Comparison of ENCODE assay signal across 1 cellular context in the genomic region with DNA sequence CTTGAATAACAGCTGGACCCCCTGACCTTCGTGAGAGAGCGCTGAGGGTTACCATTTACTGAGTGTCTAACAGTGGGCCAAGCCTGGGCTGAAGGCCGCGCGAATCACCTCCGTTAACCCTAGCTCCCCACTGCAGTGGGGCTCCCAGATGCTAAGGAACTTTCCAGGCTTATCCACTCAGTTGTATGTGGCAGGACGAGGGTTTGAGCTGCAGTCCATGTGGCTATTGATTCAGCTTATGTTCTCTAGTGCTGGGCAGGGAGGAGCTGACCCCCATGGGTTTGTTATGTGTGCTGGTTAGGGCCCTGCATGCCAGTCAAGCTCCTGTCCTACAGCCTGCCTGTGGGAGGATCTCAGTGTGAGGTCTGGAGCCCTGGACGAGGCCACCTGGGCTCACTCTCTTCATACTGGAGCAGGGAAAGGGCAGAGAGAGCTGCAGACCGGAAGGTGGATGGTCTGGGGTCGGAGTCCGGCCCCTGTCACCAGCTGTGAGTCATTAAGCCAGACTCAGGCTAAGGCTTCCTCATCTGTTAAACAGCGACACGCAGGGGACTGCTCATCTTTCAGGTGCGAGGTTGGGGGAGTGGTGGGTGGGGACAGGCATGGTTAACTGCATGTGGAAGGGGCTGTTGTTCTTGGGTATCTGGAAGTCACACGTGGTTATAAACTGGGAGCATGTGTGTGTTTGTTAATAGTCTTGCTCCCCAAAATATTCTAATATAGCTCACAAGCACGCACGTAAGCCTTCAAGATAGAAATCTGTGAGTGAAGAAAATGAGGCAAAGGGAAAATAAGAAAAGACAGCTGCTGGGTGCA.
TF ChIP-seq lines count a peak whose summit lies in the region.

No MANE protein-coding gene starts in this region.

TF ChIP-seq in HepG2, 621 proteins besides CTCF, POLR2A, EP300 and RAD21 (continued from another document and continues in another):
- TF ChIP-seq, protein P1, sequence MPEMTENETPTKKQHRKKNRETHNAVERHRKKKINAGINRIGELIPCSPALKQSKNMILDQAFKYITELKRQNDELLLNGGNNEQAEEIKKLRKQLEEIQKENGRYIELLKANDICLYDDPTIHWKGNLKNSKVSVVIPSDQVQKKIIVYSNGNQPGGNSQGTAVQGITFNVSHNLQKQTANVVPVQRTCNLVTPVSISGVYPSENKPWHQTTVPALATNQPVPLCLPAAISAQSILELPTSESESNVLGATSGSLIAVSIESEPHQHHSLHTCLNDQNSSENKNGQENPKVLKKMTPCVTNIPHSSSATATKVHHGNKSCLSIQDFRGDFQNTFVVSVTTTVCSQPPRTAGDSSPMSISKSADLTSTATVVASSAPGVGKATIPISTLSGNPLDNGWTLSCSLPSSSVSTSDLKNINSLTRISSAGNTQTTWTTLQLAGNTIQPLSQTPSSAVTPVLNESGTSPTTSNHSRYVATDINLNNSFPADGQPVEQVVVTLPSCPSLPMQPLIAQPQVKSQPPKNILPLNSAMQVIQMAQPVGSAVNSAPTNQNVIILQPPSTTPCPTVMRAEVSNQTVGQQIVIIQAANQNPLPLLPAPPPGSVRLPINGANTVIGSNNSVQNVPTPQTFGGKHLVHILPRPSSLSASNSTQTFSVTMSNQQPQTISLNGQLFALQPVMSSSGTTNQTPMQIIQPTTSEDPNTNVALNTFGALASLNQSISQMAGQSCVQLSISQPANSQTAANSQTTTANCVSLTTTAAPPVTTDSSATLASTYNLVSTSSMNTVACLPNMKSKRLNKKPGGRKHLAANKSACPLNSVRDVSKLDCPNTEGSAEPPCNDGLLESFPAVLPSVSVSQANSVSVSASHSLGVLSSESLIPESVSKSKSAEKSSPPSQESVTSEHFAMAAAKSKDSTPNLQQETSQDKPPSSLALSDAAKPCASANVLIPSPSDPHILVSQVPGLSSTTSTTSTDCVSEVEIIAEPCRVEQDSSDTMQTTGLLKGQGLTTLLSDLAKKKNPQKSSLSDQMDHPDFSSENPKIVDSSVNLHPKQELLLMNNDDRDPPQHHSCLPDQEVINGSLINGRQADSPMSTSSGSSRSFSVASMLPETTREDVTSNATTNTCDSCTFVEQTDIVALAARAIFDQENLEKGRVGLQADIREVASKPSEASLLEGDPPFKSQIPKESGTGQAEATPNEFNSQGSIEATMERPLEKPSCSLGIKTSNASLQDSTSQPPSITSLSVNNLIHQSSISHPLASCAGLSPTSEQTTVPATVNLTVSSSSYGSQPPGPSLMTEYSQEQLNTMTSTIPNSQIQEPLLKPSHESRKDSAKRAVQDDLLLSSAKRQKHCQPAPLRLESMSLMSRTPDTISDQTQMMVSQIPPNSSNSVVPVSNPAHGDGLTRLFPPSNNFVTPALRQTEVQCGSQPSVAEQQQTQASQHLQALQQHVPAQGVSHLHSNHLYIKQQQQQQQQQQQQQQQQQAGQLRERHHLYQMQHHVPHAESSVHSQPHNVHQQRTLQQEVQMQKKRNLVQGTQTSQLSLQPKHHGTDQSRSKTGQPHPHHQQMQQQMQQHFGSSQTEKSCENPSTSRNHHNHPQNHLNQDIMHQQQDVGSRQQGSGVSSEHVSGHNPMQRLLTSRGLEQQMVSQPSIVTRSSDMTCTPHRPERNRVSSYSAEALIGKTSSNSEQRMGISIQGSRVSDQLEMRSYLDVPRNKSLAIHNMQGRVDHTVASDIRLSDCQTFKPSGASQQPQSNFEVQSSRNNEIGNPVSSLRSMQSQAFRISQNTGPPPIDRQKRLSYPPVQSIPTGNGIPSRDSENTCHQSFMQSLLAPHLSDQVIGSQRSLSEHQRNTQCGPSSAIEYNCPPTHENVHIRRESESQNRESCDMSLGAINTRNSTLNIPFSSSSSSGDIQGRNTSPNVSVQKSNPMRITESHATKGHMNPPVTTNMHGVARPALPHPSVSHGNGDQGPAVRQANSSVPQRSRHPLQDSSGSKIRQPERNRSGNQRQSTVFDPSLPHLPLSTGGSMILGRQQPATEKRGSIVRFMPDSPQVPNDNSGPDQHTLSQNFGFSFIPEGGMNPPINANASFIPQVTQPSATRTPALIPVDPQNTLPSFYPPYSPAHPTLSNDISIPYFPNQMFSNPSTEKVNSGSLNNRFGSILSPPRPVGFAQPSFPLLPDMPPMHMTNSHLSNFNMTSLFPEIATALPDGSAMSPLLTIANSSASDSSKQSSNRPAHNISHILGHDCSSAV (CRISPR knock-in tag; IDR thresholded peaks at IDR 0.05; ENCODE audit: borderline replicate concordance) = no peak
- 0 out of 2 replicates have a peak, but pooled peaks have one; percentile 73 for TF ChIP-seq FOSL1 (CRISPR knock-in tag; IDR thresholded peaks at IDR 0.05; ENCODE audit: borderline replicate concordance)
- peak; percentile 73 for TF ChIP-seq FOXA3 (CRISPR knock-in tag; IDR thresholded peaks at IDR 0.05)
- TF ChIP-seq ZNF883 (CRISPR knock-in tag; IDR thresholded peaks at IDR 0.05; ENCODE audit: not compliant biosample characterization) = no peak
- no peak for TF ChIP-seq FOXK2 (IDR thresholded peaks at IDR 0.05)
- TF ChIP-seq ARNT2 (CRISPR knock-in tag; IDR thresholded peaks at IDR 0.05; ENCODE audit: low read depth) = peak; percentile 60; the same call in 1 of the 2 replicates
- TF ChIP-seq, protein P2, sequence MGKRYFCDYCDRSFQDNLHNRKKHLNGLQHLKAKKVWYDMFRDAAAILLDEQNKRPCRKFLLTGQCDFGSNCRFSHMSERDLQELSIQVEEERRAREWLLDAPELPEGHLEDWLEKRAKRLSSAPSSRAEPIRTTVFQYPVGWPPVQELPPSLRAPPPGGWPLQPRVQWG (CRISPR knock-in tag; IDR thresholded peaks at IDR 0.05; ENCODE audit: borderline replicate concordance, low read depth) = no peak
- 0 out of 2 replicates have a peak, but pooled peaks have one; percentile 14 for TF ChIP-seq ZMAT3 (CRISPR knock-in tag; conservative IDR thresholded peaks at IDR 0.05)
- no peak for TF ChIP-seq ZNF777 (CRISPR knock-in tag; IDR thresholded peaks at IDR 0.05)
- TF ChIP-seq ZBTB3 (CRISPR knock-in tag; IDR thresholded peaks at IDR 0.05; ENCODE audit: borderline replicate concordance, low read depth) = no peak; the same call in 1 of the 2 replicates
- TF ChIP-seq ZMYM3 (CRISPR knock-in tag; IDR thresholded peaks at IDR 0.05) = peak; percentile 79
- TF ChIP-seq, protein P3, sequence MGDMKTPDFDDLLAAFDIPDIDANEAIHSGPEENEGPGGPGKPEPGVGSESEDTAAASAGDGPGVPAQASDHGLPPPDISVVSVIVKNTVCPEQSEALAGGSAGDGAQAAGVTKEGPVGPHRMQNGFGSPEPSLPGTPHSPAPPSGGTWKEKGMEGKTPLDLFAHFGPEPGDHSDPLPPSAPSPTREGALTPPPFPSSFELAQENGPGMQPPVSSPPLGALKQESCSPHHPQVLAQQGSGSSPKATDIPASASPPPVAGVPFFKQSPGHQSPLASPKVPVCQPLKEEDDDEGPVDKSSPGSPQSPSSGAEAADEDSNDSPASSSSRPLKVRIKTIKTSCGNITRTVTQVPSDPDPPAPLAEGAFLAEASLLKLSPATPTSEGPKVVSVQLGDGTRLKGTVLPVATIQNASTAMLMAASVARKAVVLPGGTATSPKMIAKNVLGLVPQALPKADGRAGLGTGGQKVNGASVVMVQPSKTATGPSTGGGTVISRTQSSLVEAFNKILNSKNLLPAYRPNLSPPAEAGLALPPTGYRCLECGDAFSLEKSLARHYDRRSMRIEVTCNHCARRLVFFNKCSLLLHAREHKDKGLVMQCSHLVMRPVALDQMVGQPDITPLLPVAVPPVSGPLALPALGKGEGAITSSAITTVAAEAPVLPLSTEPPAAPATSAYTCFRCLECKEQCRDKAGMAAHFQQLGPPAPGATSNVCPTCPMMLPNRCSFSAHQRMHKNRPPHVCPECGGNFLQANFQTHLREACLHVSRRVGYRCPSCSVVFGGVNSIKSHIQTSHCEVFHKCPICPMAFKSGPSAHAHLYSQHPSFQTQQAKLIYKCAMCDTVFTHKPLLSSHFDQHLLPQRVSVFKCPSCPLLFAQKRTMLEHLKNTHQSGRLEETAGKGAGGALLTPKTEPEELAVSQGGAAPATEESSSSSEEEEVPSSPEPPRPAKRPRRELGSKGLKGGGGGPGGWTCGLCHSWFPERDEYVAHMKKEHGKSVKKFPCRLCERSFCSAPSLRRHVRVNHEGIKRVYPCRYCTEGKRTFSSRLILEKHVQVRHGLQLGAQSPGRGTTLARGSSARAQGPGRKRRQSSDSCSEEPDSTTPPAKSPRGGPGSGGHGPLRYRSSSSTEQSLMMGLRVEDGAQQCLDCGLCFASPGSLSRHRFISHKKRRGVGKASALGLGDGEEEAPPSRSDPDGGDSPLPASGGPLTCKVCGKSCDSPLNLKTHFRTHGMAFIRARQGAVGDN (CRISPR knock-in tag; IDR thresholded peaks at IDR 0.05) = peak; percentile 98
- TF ChIP-seq, protein P4, sequence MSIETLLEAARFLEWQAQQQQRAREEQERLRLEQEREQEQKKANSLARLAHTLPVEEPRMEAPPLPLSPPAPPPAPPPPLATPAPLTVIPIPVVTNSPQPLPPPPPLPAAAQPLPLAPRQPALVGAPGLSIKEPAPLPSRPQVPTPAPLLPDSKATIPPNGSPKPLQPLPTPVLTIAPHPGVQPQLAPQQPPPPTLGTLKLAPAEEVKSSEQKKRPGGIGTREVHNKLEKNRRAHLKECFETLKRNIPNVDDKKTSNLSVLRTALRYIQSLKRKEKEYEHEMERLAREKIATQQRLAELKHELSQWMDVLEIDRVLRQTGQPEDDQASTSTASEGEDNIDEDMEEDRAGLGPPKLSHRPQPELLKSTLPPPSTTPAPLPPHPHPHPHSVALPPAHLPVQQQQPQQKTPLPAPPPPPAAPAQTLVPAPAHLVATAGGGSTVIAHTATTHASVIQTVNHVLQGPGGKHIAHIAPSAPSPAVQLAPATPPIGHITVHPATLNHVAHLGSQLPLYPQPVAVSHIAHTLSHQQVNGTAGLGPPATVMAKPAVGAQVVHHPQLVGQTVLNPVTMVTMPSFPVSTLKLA (IDR thresholded peaks at IDR 0.05) = peak; percentile 100
- peak; percentile 58; the same call in 1 of the 2 replicates for TF ChIP-seq ZNF354B (CRISPR knock-in tag; IDR thresholded peaks at IDR 0.05)
- TF ChIP-seq, protein P5, sequence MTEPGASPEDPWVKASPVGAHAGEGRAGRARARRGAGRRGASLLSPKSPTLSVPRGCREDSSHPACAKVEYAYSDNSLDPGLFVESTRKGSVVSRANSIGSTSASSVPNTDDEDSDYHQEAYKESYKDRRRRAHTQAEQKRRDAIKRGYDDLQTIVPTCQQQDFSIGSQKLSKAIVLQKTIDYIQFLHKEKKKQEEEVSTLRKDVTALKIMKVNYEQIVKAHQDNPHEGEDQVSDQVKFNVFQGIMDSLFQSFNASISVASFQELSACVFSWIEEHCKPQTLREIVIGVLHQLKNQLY (CRISPR knock-in tag; IDR thresholded peaks at IDR 0.05) = peak; percentile 90
- TF ChIP-seq NAIF1 (CRISPR knock-in tag; IDR thresholded peaks at IDR 0.05; ENCODE audit: borderline replicate concordance) = 0 out of 2 replicates have a peak, but pooled peaks have one; percentile 41
- TF ChIP-seq, protein P6, sequence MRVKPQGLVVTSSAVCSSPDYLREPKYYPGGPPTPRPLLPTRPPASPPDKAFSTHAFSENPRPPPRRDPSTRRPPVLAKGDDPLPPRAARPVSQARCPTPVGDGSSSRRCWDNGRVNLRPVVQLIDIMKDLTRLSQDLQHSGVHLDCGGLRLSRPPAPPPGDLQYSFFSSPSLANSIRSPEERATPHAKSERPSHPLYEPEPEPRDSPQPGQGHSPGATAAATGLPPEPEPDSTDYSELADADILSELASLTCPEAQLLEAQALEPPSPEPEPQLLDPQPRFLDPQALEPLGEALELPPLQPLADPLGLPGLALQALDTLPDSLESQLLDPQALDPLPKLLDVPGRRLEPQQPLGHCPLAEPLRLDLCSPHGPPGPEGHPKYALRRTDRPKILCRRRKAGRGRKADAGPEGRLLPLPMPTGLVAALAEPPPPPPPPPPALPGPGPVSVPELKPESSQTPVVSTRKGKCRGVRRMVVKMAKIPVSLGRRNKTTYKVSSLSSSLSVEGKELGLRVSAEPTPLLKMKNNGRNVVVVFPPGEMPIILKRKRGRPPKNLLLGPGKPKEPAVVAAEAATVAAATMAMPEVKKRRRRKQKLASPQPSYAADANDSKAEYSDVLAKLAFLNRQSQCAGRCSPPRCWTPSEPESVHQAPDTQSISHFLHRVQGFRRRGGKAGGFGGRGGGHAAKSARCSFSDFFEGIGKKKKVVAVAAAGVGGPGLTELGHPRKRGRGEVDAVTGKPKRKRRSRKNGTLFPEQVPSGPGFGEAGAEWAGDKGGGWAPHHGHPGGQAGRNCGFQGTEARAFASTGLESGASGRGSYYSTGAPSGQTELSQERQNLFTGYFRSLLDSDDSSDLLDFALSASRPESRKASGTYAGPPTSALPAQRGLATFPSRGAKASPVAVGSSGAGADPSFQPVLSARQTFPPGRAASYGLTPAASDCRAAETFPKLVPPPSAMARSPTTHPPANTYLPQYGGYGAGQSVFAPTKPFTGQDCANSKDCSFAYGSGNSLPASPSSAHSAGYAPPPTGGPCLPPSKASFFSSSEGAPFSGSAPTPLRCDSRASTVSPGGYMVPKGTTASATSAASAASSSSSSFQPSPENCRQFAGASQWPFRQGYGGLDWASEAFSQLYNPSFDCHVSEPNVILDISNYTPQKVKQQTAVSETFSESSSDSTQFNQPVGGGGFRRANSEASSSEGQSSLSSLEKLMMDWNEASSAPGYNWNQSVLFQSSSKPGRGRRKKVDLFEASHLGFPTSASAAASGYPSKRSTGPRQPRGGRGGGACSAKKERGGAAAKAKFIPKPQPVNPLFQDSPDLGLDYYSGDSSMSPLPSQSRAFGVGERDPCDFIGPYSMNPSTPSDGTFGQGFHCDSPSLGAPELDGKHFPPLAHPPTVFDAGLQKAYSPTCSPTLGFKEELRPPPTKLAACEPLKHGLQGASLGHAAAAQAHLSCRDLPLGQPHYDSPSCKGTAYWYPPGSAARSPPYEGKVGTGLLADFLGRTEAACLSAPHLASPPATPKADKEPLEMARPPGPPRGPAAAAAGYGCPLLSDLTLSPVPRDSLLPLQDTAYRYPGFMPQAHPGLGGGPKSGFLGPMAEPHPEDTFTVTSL (CRISPR knock-in tag; IDR thresholded peaks at IDR 0.05; ENCODE audit: borderline replicate concordance) = peak; percentile 87
- 0 out of 2 replicates have a peak, but pooled peaks have one; percentile 18 for TF ChIP-seq DMAP1 (CRISPR knock-in tag; IDR thresholded peaks at IDR 0.05)
- TF ChIP-seq ELF1 (CRISPR knock-in tag; IDR thresholded peaks at IDR 0.05) = peak; percentile 74; the same call in 1 of the 2 replicates
- 0 out of 2 replicates have a peak, but pooled peaks have one; percentile 48 for TF ChIP-seq ZNF746 (CRISPR knock-in tag; IDR thresholded peaks at IDR 0.05)
- 0 out of 2 replicates have a peak, but pooled peaks have one; percentile 39 for TF ChIP-seq KDM3A (CRISPR knock-in tag; IDR thresholded peaks at IDR 0.05; ENCODE audit: low read depth)
